8 cellular contexts compared by ENCODE assay signal in the genomic region with DNA sequence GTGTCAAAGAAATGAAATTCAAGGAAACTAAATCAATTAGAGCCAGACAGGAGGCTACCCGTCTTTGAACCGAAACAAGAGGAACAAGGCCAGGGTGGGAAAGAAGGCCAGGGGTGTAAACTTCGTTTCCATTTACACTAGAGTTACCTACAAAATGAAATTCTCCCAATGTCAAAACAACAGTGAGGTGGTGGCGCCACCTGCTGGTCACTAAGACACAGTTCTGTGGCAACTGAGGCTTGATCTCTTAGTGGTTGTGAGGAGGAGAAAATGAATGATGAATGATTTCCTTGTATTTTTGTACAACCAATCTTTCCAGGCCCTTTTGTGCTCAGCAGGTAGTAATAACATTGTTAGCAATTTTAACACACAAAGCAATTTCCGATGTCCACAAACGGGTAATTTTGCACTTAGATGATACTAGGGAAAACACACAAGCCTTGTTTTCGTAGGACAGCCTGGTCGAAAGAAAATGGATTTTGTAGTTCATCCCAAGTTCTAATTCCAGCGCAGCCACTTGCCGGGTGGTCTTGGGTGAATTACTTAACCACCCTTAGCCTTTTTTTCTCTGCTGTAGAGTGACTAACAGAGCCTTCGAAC. TPM values are rescaled to one million over a fixed set of nuclear protein-coding genes. Genes with fewer than 3 reads are reported as not detected.
DNase-seq lines count a peak whose midpoint lies in the region; ATAC-seq and TF ChIP-seq lines count a peak whose summit lies in the region.

No MANE protein-coding gene starts in this region.

- H3K27me3 ChIP-seq in adipocyte (replicated peaks; ENCODE audit: control insufficient read depth, insufficient read depth, low read length) = no peaks in the 10 kb centered on the region

- H3K9ac ChIP-seq in adipocyte (ENCODE audit: low read length) = no peak overlapping the region

- H3K36me3 ChIP-seq in adipocyte (ENCODE audit: control insufficient read depth, insufficient read depth, low read length, severe bottlenecking) = no peaks in the 10 kb centered on the region

- peak; percentile 39 for DNase-seq in CMK (ENCODE audit: low read depth)
- peak; percentile 68 to 92 (median 85) for DNase-seq in NCI-H1417 (lab: John Stamatoyannopoulos, UW)
- peak; percentile 49 for DNase-seq in T follicular helper cell (ENCODE audit: low read depth)
- peak; percentile 85 for DNase-seq in adipocyte (ENCODE audit: low read depth)
- DNase-seq in left ventricle myocardium superior = peak; percentile 83
- DNase-seq in retinal pigment epithelial cell (ENCODE audit: low read depth) = no peak

- no peaks in the 10 kb centered on the region for H3K9me3 ChIP-seq in adipocyte (ENCODE audit: control insufficient read depth, low read length)

- H3K4me3 ChIP-seq in adipocyte (ENCODE audit: low read length) = no peak overlapping the region
- no peak overlapping the region for H3K4me3 ChIP-seq in retinal pigment epithelial cell (ENCODE audit: low read length)

- intact Hi-C loops in left ventricle myocardium superior (cut with micrococcal nuclease) = loop anchor here (5.0 kb wide), 1 partner anchor 407 kb away; no protein-coding TSS in a partner anchor

- TF ChIP-seq CTCF in retinal pigment epithelial cell (conservative IDR thresholded peaks at IDR 0.05; ENCODE audit: low read depth, low read length) = peak; percentile 83

- peaks cover 3% of the 10 kb centered on the region for H3K4me1 ChIP-seq in adipocyte (ENCODE audit: control insufficient read depth, insufficient read depth, low read length)

- peak; percentile 79 for ATAC-seq in GM21723 (IDR thresholded peaks at IDR 0.05; ENCODE audit: unreplicated experiment)
- ATAC-seq in left ventricle myocardium superior = peak; percentile 60
- ATAC-seq in GM21360 (IDR thresholded peaks at IDR 0.05; ENCODE audit: unreplicated experiment) = no peak

RNA-seq across cellular contexts. Expression of a gene that starts 54.8 kb away (rescaled TPM):
- 433 TPM for total RNA-seq in left ventricle myocardium superior
